Comparison of ENCODE assay signal across 9 cellular contexts in genomic region chr12:122730215-122731014, GRCh38. TPM values are rescaled to one million over a fixed set of nuclear protein-coding genes. Genes with fewer than 3 reads are reported as not detected.
DNase-seq lines count a peak whose midpoint lies in the region; ATAC-seq and TF ChIP-seq lines count a peak whose summit lies in the region.
"Had no signal": no experiment of that assay in that cellular context is flagged by ENCODE, and none has a peak within 500 bp of the region (broad histone marks: within the 10 kb centered on the region; RNA-seq: fewer than 3 reads in every experiment).

TSS of gene HCAR1 (minus strand) at chr12:122730844. CDS start at chr12:122730339, 505 bp downstream.

- no peaks in the 10 kb centered on the region for H3K36me3 ChIP-seq in esophagus muscularis mucosa
- H3K36me3 ChIP-seq: prostate gland had no signal

- WGBS in esophagus muscularis mucosa = 71% methylated on average over 32 of the region's 32 CpGs

- TF ChIP-seq EP300 in esophagus muscularis mucosa (IDR thresholded peaks at IDR 0.05) = no peak

- H3K9me3 ChIP-seq in esophagus muscularis mucosa = no peaks in the 10 kb centered on the region
- H3K9me3 ChIP-seq: prostate gland had no signal

- TF ChIP-seq POLR2A in esophagus muscularis mucosa (IDR thresholded peaks at IDR 0.05; ENCODE audit: low read depth) = no peak

- H3K27me3 ChIP-seq in esophagus muscularis mucosa = peaks cover 0 to 14% (median 0%) of the 10 kb centered on the region in 4 donors

- H3K4me3 ChIP-seq in GM08714 (ENCODE audit: low read length) (peak within 1 kb of the TSS; percentile 29; the same call in 1 of the 2 replicates), esophagus muscularis mucosa (peak within 1 kb of the TSS; percentile 27 to 35 (median 28))

- no peaks in the 10 kb centered on the region for H3K4me1 ChIP-seq in esophagus muscularis mucosa
- H3K4me1 ChIP-seq: prostate gland had no signal

- no peak within 1 kb of the TSS for H3K27ac ChIP-seq in esophagus muscularis mucosa (replicated peaks in 1 of 4)
- H3K27ac ChIP-seq: prostate gland had no signal

- TF ChIP-seq CTCF in esophagus muscularis mucosa (IDR thresholded peaks at IDR 0.05) = no peak

- no peak for ATAC-seq in HG03442 (IDR thresholded peaks at IDR 0.05; ENCODE audit: unreplicated experiment)
- ATAC-seq in GM18870 (IDR thresholded peaks at IDR 0.05; ENCODE audit: unreplicated experiment) = no peak

- DNase-seq in T-helper 2 cell (peak in 3 of 5 experiments; percentile 10 to 90 (median 21)), esophagus muscularis mucosa (ENCODE audit: extremely low spot score) (no peak), pons (ENCODE audit: low spot score) (no peak), SW480 (ENCODE audit: low spot score) (no peak)
- DNase-seq in stimulated activated CD4-positive, alpha-beta T cell treated with anti-CD3 and anti-CD28 coated beads, Interleukin-2, amount 100 ng/mL, for 24 hours = peak; percentile 44 to 68

- intact Hi-C loops in esophagus muscularis mucosa (cut with DNase I) = no loop called here

RNA-seq across cellular contexts. Expression of gene HCAR1, which starts in this region (rescaled TPM):
- under 1 TPM in 1 of 4 donors, not detected in 3; 0.13 TPM for total RNA-seq in esophagus muscularis mucosa

Comparison
In these comparisons a context has a peak if more than half of its experiments do, and no peak if none do; other contexts are left out.
1. DNase-seq: peak in T-helper 2 cell (3 of 5) and stimulated activated CD4-positive, alpha-beta T cell treated with anti-CD3 and anti-CD28 coated beads, Interleukin-2, amount 100 ng/mL, for 24 hours (2 of 2); none in esophagus muscularis mucosa (single experiment), pons (single experiment) and SW480 (single experiment).